26 cellular contexts compared by ENCODE assay signal in genomic region chrX:153709726-153710674, GRCh38. TPM values are rescaled to one million over a fixed set of nuclear protein-coding genes. Genes with fewer than 3 reads are reported as not detected.
"Had no signal": no experiment of that assay in that cellular context is flagged by ENCODE, and none has a peak within 500 bp of the region (broad histone marks: within the 10 kb centered on the region; RNA-seq: fewer than 3 reads in every experiment).

No MANE protein-coding gene starts in this region.

- H3K9me3 ChIP-seq: colonic mucosa, right lobe of liver, thoracic aorta, transverse colon, vagina had no signal

- H2AFZ ChIP-seq: neural progenitor cell had no signal

- H3K4me3 Mint-ChIP-seq: naive thymus-derived CD4-positive, alpha-beta T cell; nephron; neural progenitor cell; stimulated activated naive B cell treated with anti-CD40 and anti-IgM and Interleukin-4, amounts not matched to agents 10 μg/mL and 1 μg/mL and 100 μg/mL, for 72 hours; stimulated activated naive CD8-positive, alpha-beta T cell treated with anti-CD3 and anti-CD28 coated beads, Interleukin-15, Interleukin-2, amounts not matched to agents 100 ng/mL and 50 ng/mL, for 24 hours had no signal

- H3K27ac ChIP-seq: colonic mucosa, neural progenitor cell, right lobe of liver, thoracic aorta, vagina had no signal

- H3K27me3 ChIP-seq: colonic mucosa, neural progenitor cell, right lobe of liver, transverse colon, vagina had no signal

- H3K9ac ChIP-seq: neural progenitor cell had no signal

- H3K4me2 ChIP-seq: neural progenitor cell had no signal

- H3K36me3 ChIP-seq: colonic mucosa, neural progenitor cell, transverse colon had no signal

- H3K27ac Mint-ChIP-seq: naive thymus-derived CD4-positive, alpha-beta T cell; nephron; neural progenitor cell; stimulated activated naive B cell treated with anti-CD40 and anti-IgM and Interleukin-4, amounts not matched to agents 10 μg/mL and 1 μg/mL and 100 μg/mL, for 72 hours; stimulated activated naive CD8-positive, alpha-beta T cell treated with anti-CD3 and anti-CD28 coated beads, Interleukin-15, Interleukin-2, amounts not matched to agents 100 ng/mL and 50 ng/mL, for 24 hours had no signal

- ATAC-seq: left lobe of liver; naive thymus-derived CD4-positive, alpha-beta T cell; right lobe of liver; stimulated activated naive B cell treated with anti-CD40 and anti-IgM and Interleukin-4, amounts not matched to agents 10 μg/mL and 1 μg/mL and 100 μg/mL, for 72 hours had no signal

- H3K4me1 ChIP-seq: colonic mucosa, neural progenitor cell, right lobe of liver, vagina had no signal

- H3K9me3 Mint-ChIP-seq: naive thymus-derived CD4-positive, alpha-beta T cell; stimulated activated naive B cell treated with anti-CD40 and anti-IgM and Interleukin-4, amounts not matched to agents 10 μg/mL and 1 μg/mL and 100 μg/mL, for 72 hours; stimulated activated naive CD8-positive, alpha-beta T cell treated with anti-CD3 and anti-CD28 coated beads, Interleukin-15, Interleukin-2, amounts not matched to agents 100 ng/mL and 50 ng/mL, for 24 hours had no signal

- DNase-seq: colonic mucosa; dermis blood vessel endothelial cell; effector memory CD4-positive, alpha-beta T cell; head of caudate nucleus; mesenchymal stem cell; midbrain; naive thymus-derived CD4-positive, alpha-beta T cell; retina; small intestine; stimulated activated CD4-positive, alpha-beta T cell treated with anti-CD3 and anti-CD28 coated beads, Interleukin-15, amount 100 ng/mL, for 24 hours; stimulated activated CD4-positive, alpha-beta T cell treated with anti-CD3 and anti-CD28 coated beads, Interleukin-2, amount 100 ng/mL, for 48 hours; stimulated activated naive B cell treated with anti-CD40 and anti-IgM and Interleukin-4, amounts not matched to agents 10 μg/mL and 1 μg/mL and 100 μg/mL, for 72 hours; transverse colon had no signal

- H3K27me3 Mint-ChIP-seq: naive thymus-derived CD4-positive, alpha-beta T cell; stimulated activated naive CD8-positive, alpha-beta T cell treated with anti-CD3 and anti-CD28 coated beads, Interleukin-15, Interleukin-2, amounts not matched to agents 100 ng/mL and 50 ng/mL, for 24 hours had no signal

- H3K4me3 ChIP-seq: colonic mucosa, neural progenitor cell, right lobe of liver, thoracic aorta, transverse colon, vagina had no signal

- FAIRE-seq: endometrium, frontal cortex, keratinocyte, small intestine had no signal

RNA-seq across cellular contexts. Expression of gene PNCK, which starts 36.4 kb away (rescaled TPM):
- total RNA-seq: dermis blood vessel endothelial cell, glomerular endothelial cell, left lobe of liver, lung microvascular endothelial cell, pulmonary artery endothelial cell had no signal
- polyA plus RNA-seq: naive thymus-derived CD4-positive, alpha-beta T cell had no signal

RNA-seq across cellular contexts. Expression of gene PLXNB3, which starts 54.0 kb away (rescaled TPM):
- polyA plus RNA-seq: naive thymus-derived CD4-positive, alpha-beta T cell had no signal
